Comparison of ENCODE assay signal across 18 cellular contexts in genomic region chr19:50172726-50173125, GRCh38. TPM values are rescaled to one million over a fixed set of nuclear protein-coding genes. Genes with fewer than 3 reads are reported as not detected.
DNase-seq lines count a peak whose midpoint lies in the region; FAIRE-seq and TF ChIP-seq lines count a peak whose summit lies in the region.
"Had no signal": no experiment of that assay in that cellular context is flagged by ENCODE, and none has a peak within 500 bp of the region (broad histone marks: within the 10 kb centered on the region; RNA-seq: fewer than 3 reads in every experiment).

No MANE protein-coding gene starts in this region.

- H3K4me3 Mint-ChIP-seq in type B pancreatic cell, result no peak overlapping the region
- H3K4me3 Mint-ChIP-seq: CD14-positive monocyte; CD4-positive, alpha-beta memory T cell had no signal

- no peaks in the 10 kb centered on the region for H3K36me3 Mint-ChIP-seq in type B pancreatic cell
- H3K36me3 Mint-ChIP-seq: CD14-positive monocyte had no signal

- POLR2A ChIA-PET in PC-9 (lab: Charles Lee; ENCODE audit: unreplicated experiment), result interaction anchor here (0.6 to 1.0 kb wide), 4 partner anchors 32 to 269 kb away, joined by 3 to 21 read pairs (median 6); no protein-coding TSS in a partner anchor

- H3K27me3 Mint-ChIP-seq in type B pancreatic cell, result no peaks in the 10 kb centered on the region

- H3K4me2 ChIP-seq in PC-9 (peak overlapping the region; percentile 51), hepatocyte (no peak overlapping the region)
- H3K4me2 ChIP-seq: BLaER1 had no signal

- H3K9me3 ChIP-seq in PC-9 (ENCODE audit: insufficient read depth, low read depth), result no peaks in the 10 kb centered on the region
- no peaks in the 10 kb centered on the region for H3K9me3 ChIP-seq in hepatocyte (ENCODE audit: low read depth)
- H3K9me3 ChIP-seq in small intestine (ENCODE audit: control insufficient read depth, low read depth), result no peaks in the 10 kb centered on the region
- H3K9me3 ChIP-seq in kidney (ENCODE audit: control insufficient read depth in 1 of 2, low read length in 2 of 2), result no peaks in the 10 kb centered on the region
- H3K9me3 ChIP-seq: BLaER1 had no signal

- H3K9me2 ChIP-seq in PC-9 (ENCODE audit: insufficient read depth), result no peaks in the 10 kb centered on the region
- no peaks in the 10 kb centered on the region for H3K9me2 ChIP-seq in hepatocyte (replicated peaks; ENCODE audit: insufficient read depth)

- no peak overlapping the region for H3K4me3 ChIP-seq in PC-9
- no peak overlapping the region for H3K4me3 ChIP-seq in hepatocyte
- no peak overlapping the region for H3K4me3 ChIP-seq in small intestine (ENCODE audit: low read depth in 1 of 2, low read length in 2 of 2)
- H3K4me3 ChIP-seq in kidney (ENCODE audit: low read length in 2 of 2), result no peak overlapping the region
- H3K4me3 ChIP-seq: BLaER1 had no signal

- H3F3A ChIP-seq in PC-9 (ENCODE audit: insufficient read depth, low read depth), result peaks cover 36% of the 10 kb centered on the region

- no peak overlapping the region for H3K9ac ChIP-seq in kidney (ENCODE audit: low read length in 2 of 2)
- H3K9ac ChIP-seq: BLaER1 had no signal

- CTCF ChIA-PET in PC-9 (lab: Charles Lee), result interaction anchor here (0.7 to 1.3 kb wide), 2 partner anchors 42 to 1331 kb away, joined by 3 to 5 read pairs; no protein-coding TSS in a partner anchor

- H3K27me3 ChIP-seq in PC-9 (ENCODE audit: insufficient read depth, low read depth), result no peaks in the 10 kb centered on the region
- no peaks in the 10 kb centered on the region for H3K27me3 ChIP-seq in hepatocyte
- H3K27me3 ChIP-seq in small intestine (ENCODE audit: control insufficient read depth in 2 of 2, insufficient read depth in 2 of 2, low read length in 2 of 2), result no peaks in the 10 kb centered on the region
- H3K27me3 ChIP-seq: BLaER1 had no signal

- H3K4me1 ChIP-seq in PC-9 (replicated peaks; ENCODE audit: insufficient read depth) (peaks cover 44% of the 10 kb centered on the region), hepatocyte (ENCODE audit: insufficient read depth) (no peaks in the 10 kb centered on the region), small intestine (ENCODE audit: control insufficient read depth in 2 of 2, insufficient read depth in 1 of 2, low read depth in 1 of 2, low read length in 1 of 2) (peaks cover 0 to 7% of the 10 kb centered on the region in 2 donors), kidney (ENCODE audit: control insufficient read depth in 1 of 2, insufficient read depth in 1 of 2, low read depth in 1 of 2, low read length in 2 of 2) (no peaks in the 10 kb centered on the region)
- H3K4me1 ChIP-seq: BLaER1 had no signal

- no peak overlapping the region for H3K27ac Mint-ChIP-seq in type B pancreatic cell
- H3K27ac Mint-ChIP-seq: CD14-positive monocyte; CD4-positive, alpha-beta memory T cell had no signal

- H3K27ac ChIP-seq in 22Rv1, result peak overlapping the region; percentile 46
- H3K27ac ChIP-seq in PC-9, result peak overlapping the region; percentile 91
- H3K27ac ChIP-seq in hepatocyte, result peak overlapping the region; percentile 85
- H3K27ac ChIP-seq in small intestine (ENCODE audit: low read depth in 1 of 2, low read length in 1 of 2), result peak overlapping the region; percentile 62 to 79
- H3K27ac ChIP-seq in kidney (ENCODE audit: low read depth in 2 of 2, low read length in 2 of 2), result no peak overlapping the region
- H3K27ac ChIP-seq: BLaER1 had no signal

- H3K36me3 ChIP-seq in PC-9 (ENCODE audit: low read depth) (no peaks in the 10 kb centered on the region), hepatocyte (replicated peaks; ENCODE audit: insufficient read depth, low read depth) (no peaks in the 10 kb centered on the region), small intestine (ENCODE audit: control insufficient read depth in 2 of 2, insufficient read depth in 2 of 2, low read length in 2 of 2) (no peaks in the 10 kb centered on the region), kidney (ENCODE audit: control insufficient read depth in 1 of 2, insufficient read depth in 2 of 2, low read length in 2 of 2) (no peaks in the 10 kb centered on the region)
- H3K36me3 ChIP-seq: BLaER1 had no signal

- H4K20me1 ChIP-seq in PC-9 (ENCODE audit: insufficient read depth), result no peaks in the 10 kb centered on the region
- no peaks in the 10 kb centered on the region for H4K20me1 ChIP-seq in hepatocyte (ENCODE audit: insufficient read depth, poor library complexity, severe bottlenecking)
- H4K20me1 ChIP-seq: BLaER1 had no signal

- BruUV-seq in PC-9 (replicated peaks; lab: Mats Ljungman, UMichigan), result no TSS peak

- no peaks in the 10 kb centered on the region for H3K79me2 ChIP-seq in PC-9 (ENCODE audit: low read depth)
- H3K79me2 ChIP-seq in hepatocyte, result no peaks in the 10 kb centered on the region

- intact Hi-C loops in PC-9 (cut with micrococcal nuclease; ENCODE audit: unreplicated experiment) (loop anchor here (1.0 kb wide), 1 partner anchor 43 kb away; no protein-coding TSS in a partner anchor), kidney (cut with DNase I) (no loop called here)

- FAIRE-seq in small intestine (lab: Jason Lieb, UNC) (no peak), kidney (lab: Jason Lieb, UNC) (no peak)
- FAIRE-seq: HepG2 had no signal

- TF ChIP-seq CTCF in 22Rv1 (IDR thresholded peaks at IDR 0.05) (no peak), PC-9 (conservative IDR thresholded peaks at IDR 0.05) (no peak), hepatocyte (IDR thresholded peaks at IDR 0.05; ENCODE audit: poor library complexity) (no peak), kidney (IDR thresholded peaks at IDR 0.05; ENCODE audit: borderline replicate concordance, extremely low read depth, insufficient read depth) (no peak), type B pancreatic cell (conservative IDR thresholded peaks at IDR 0.05) (no peak)

- H2AFZ ChIP-seq in PC-9, result no peak overlapping the region
- H2AFZ ChIP-seq in hepatocyte, result no peak overlapping the region

- H3K4me1 Mint-ChIP-seq in type B pancreatic cell (ENCODE audit: unreplicated experiment), result no peaks in the 10 kb centered on the region
- H3K4me1 Mint-ChIP-seq: CD14-positive monocyte; CD4-positive, alpha-beta memory T cell had no signal

- DNase-seq in PC-9 (no peak), hepatocyte (ENCODE audit: low spot score) (no peak), small intestine (no peak), kidney (no peak), OCI-M2 (lab: John Stamatoyannopoulos, UW; ENCODE audit: unreplicated experiment) (no peak), type B pancreatic cell (ENCODE audit: extremely low spot score, unreplicated experiment) (no peak)
- DNase-seq: 8988T; CD4-positive, alpha-beta memory T cell; DMS79 treated with DMSO at 0.1 percent for 48 hours; GF-D8; GOT3; H7 had no signal

- H3K9me3 Mint-ChIP-seq in type B pancreatic cell, result no peaks in the 10 kb centered on the region

RNA-seq across cellular contexts. Expression of gene IZUMO2, which starts 9.6 kb away (rescaled TPM):
- total RNA-seq in PC-9 (2021) (not detected in 2 replicates), hepatocyte (not detected in 2 replicates), kidney (not detected), type B pancreatic cell (ENCODE audit: low replicate concordance) (not detected in 2 replicates)
- polyA plus RNA-seq in hepatocyte (not detected in 2 replicates), small intestine (under 1 TPM in 1 of 3 donors, not detected in 2; 0.09 TPM), kidney (ENCODE audit: insufficient read depth, low read depth, low replicate concordance) (not detected)
- total RNA-seq: A673; CD4-positive, alpha-beta memory T cell; H7; HepG2 had no signal
- polyA plus RNA-seq: AG04450; CD14-positive monocyte; CD4-positive, alpha-beta memory T cell; HepG2 had no signal

RNA-seq across cellular contexts. Expression of gene MYH14, which starts 30.7 kb away (rescaled TPM):
- 115 and 169 TPM in 2 replicates for total RNA-seq in PC-9 (2021)
- total RNA-seq in hepatocyte, result 48.9 and 64.4 TPM in 2 replicates
- polyA plus RNA-seq in hepatocyte, result 31.7 and 40.9 TPM in 2 replicates
- 100 to 1,000 TPM; 202 to 392 (median 216) TPM for polyA plus RNA-seq in small intestine
- total RNA-seq in kidney, result 81.4 TPM
- 23.9 TPM for polyA plus RNA-seq in kidney (ENCODE audit: insufficient read depth, low read depth, low replicate concordance)
- 93.9 and 225 TPM in 2 replicates for total RNA-seq in type B pancreatic cell (ENCODE audit: low replicate concordance)
- total RNA-seq: CD4-positive, alpha-beta memory T cell had no signal
- polyA plus RNA-seq: AG04450; CD14-positive monocyte; CD4-positive, alpha-beta memory T cell had no signal

Comparison
In these comparisons a context has a peak if more than half of its experiments do, and no peak if none do; other contexts are left out.
1. H3K27ac ChIP-seq: peak in 22Rv1 (single experiment), PC-9 (single experiment), hepatocyte (single experiment) and small intestine (2 of 2); none in kidney (0 of 2).